In the genomic region with DNA sequence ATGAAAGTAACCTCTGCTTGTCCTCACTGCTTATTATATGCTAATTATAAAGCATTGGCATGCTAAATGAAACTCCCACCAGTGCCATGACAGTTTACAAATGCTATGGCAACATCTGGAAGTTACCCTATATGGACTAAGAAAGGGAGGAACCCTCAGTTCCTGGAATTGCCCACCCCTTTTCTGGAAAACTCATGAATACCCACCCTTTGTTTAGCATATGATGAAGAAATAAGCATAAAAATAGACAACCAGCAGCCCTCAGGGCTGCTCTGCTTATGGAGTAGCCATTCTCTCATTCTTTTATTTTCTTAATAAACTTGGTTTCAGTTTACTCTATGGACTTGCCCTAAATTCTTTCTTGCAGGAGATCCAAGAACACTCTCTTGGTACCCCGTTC, we compare ENCODE assay signal across 1 cellular context.
TF ChIP-seq lines count a peak whose summit lies in the region.

No MANE protein-coding gene starts in this region.

TF ChIP-seq in H1, 55 proteins besides CTCF, POLR2A, EP300 and RAD21:
- TF ChIP-seq EGR1 (IDR thresholded peaks at IDR 0.05; ENCODE audit: borderline replicate concordance, low read depth, low read length) (no peak), SRF (IDR thresholded peaks at IDR 0.05; ENCODE audit: low read depth, low read length) (0 out of 2 replicates have a peak, but pooled peaks have one; percentile 7)
